ENCODE assay signal across 13 cellular contexts in the genomic region with DNA sequence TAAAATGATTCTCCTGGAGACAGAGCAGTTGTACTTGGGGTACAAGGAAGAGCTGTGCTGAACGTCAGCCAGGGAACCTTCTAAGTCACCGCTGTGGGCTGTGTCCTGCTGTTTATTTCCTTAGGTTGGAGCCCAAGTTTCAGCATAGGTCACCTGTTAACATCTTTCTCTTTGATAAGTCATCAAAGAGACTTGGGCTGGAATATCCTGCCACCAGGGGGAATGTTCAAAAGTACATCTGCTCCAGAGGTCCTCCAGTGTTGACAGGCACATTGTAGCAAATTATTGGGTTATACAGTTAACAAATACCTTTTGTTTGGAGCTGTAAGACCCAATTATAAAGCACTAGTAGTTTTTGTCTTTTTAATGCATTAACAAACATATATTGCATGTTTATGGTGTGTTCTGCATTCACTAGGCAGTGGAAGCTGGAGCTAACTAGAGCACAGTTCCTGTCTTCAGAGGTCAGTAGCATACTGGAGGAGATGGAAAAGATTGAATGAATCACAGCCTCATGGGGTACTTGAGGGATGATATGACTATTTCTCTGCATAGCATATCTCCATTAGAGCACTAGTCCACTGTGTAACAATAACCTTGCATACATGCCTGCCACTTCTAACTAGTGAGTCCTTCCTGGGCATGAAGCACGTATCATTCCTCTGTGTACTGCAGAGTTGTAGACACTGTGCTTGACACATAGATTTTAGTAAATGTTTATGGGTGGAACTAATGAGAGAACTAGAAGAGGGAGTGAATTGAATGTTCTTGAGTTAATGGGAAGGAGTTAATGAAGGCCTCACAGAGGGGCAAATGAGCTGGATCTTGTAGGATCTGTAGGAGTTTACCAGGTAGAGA.
DNase-seq lines count a peak whose midpoint lies in the region; ATAC-seq, FAIRE-seq and TF ChIP-seq lines count a peak whose summit lies in the region.
"Had no signal": no experiment of that assay in that cellular context is flagged by ENCODE, and none has a peak within 500 bp of the region (broad histone marks: within the 10 kb centered on the region; RNA-seq: fewer than 3 reads in every experiment).

No MANE protein-coding gene starts in this region.

- H3K36me3 ChIP-seq in BLaER1 treated with 17β-estradiol and CSF1 and Interleukin-3, amounts not matched to agents 10 nM and 100 nM, result 0 out of 22 replicates have a peak, but pooled peaks cover 0 to 4% (median 0%) of the 10 kb centered on the region in 11 experiments
- H3K36me3 ChIP-seq in Loucy (ENCODE audit: insufficient read depth, low read length), result no peaks in the 10 kb centered on the region
- no peaks in the 10 kb centered on the region for H3K36me3 ChIP-seq in bronchial epithelial cell (ENCODE audit: control insufficient read depth, insufficient read depth, low read length)
- H3K36me3 ChIP-seq in mucosa of descending colon (ENCODE audit: low read depth), result no peaks in the 10 kb centered on the region
- no peaks in the 10 kb centered on the region for H3K36me3 ChIP-seq in esophagus muscularis mucosa
- H3K36me3 ChIP-seq: heart left ventricle had no signal

- no peak overlapping the region for H3K4me3 ChIP-seq in BLaER1 treated with 17β-estradiol and CSF1 and Interleukin-3, amounts not matched to agents 10 nM and 100 nM
- H3K4me3 ChIP-seq in Loucy (ENCODE audit: low read length, poor library complexity, severe bottlenecking) (peak overlapping the region; percentile 24), bronchial epithelial cell (ENCODE audit: low read depth, low read length) (no peak overlapping the region), mucosa of descending colon (no peak overlapping the region), esophagus muscularis mucosa (no peak overlapping the region)
- H3K4me3 ChIP-seq: heart left ventricle, testis had no signal

- peaks cover 0 to 19% (median 0%) of the 10 kb centered on the region in 11 experiments; a peak in 10 of 22 replicates for H3K27me3 ChIP-seq in BLaER1 treated with 17β-estradiol and CSF1 and Interleukin-3, amounts not matched to agents 10 nM and 100 nM
- no peaks in the 10 kb centered on the region for H3K27me3 ChIP-seq in Loucy (ENCODE audit: insufficient read depth, low read length, poor library complexity, severe bottlenecking)
- H3K27me3 ChIP-seq in bronchial epithelial cell (ENCODE audit: control insufficient read depth, insufficient read depth, low read length), result no peaks in the 10 kb centered on the region
- no peaks in the 10 kb centered on the region for H3K27me3 ChIP-seq in esophagus muscularis mucosa
- H3K27me3 ChIP-seq: testis had no signal

- no peak for TF ChIP-seq EP300 in esophagus muscularis mucosa (IDR thresholded peaks at IDR 0.05)

- no peak for TF ChIP-seq POLR2A in esophagus muscularis mucosa (IDR thresholded peaks at IDR 0.05; ENCODE audit: low read depth)

- no peak overlapping the region for H2AFZ ChIP-seq in Loucy (ENCODE audit: low read length)

- peaks cover 16 to 97% (median 89%) of the 10 kb centered on the region in 10 experiments for H3K4me1 ChIP-seq in BLaER1 treated with 17β-estradiol and CSF1 and Interleukin-3, amounts not matched to agents 10 nM and 100 nM
- H3K4me1 ChIP-seq in Loucy (ENCODE audit: insufficient read depth, low read length, poor library complexity, severe bottlenecking) (peaks cover 26% of the 10 kb centered on the region), mucosa of descending colon (ENCODE audit: low read depth) (peaks cover 4% of the 10 kb centered on the region), esophagus muscularis mucosa (peaks cover 26 to 93% (median 69%) of the 10 kb centered on the region in 4 donors)

- peak overlapping the region in 1 of 11 experiments; percentile 3; a peak in 1 of 22 replicates for H3K27ac ChIP-seq in BLaER1 treated with 17β-estradiol and CSF1 and Interleukin-3, amounts not matched to agents 10 nM and 100 nM
- H3K27ac ChIP-seq in esophagus muscularis mucosa (replicated peaks in 1 of 4), result no peak overlapping the region
- H3K27ac ChIP-seq: heart left ventricle, testis had no signal

- no peak overlapping the region for H3K9ac ChIP-seq in BLaER1 treated with 17β-estradiol and CSF1 and Interleukin-3, amounts not matched to agents 10 nM and 100 nM
- no peak overlapping the region for H3K9ac ChIP-seq in Loucy (ENCODE audit: low read depth, low read length, poor library complexity, severe bottlenecking)

- H3K9me2 ChIP-seq in Loucy (replicated peaks; ENCODE audit: low read depth, low read length), result no peaks in the 10 kb centered on the region

- WGBS in esophagus muscularis mucosa, result 86% methylated on average over 3 of the region's 3 CpGs

- 0 out of 2 replicates have a peak, but pooled peaks have one; percentile 25 for TF ChIP-seq CTCF in Loucy (conservative IDR thresholded peaks at IDR 0.05; ENCODE audit: low read length)
- TF ChIP-seq CTCF in bronchial epithelial cell (IDR thresholded peaks at IDR 0.05; ENCODE audit: insufficient read depth, low read length, severe bottlenecking), result peak; percentile 16
- no peak for TF ChIP-seq CTCF in mucosa of descending colon (IDR thresholded peaks at IDR 0.05)
- TF ChIP-seq CTCF in esophagus muscularis mucosa (IDR thresholded peaks at IDR 0.05), result peak in 1 of 3 experiments; percentile 7

- no peaks in the 10 kb centered on the region for H3F3A ChIP-seq in Loucy (ENCODE audit: low read depth)

- no peak for FAIRE-seq in bronchial epithelial cell (lab: Jason Lieb, UNC)
- FAIRE-seq: TTC549 had no signal

- DNase-seq in bronchial epithelial cell (ENCODE audit: low read depth) (peak; percentile 44), mucosa of descending colon (no peak), inferior parietal cortex (ENCODE audit: extremely low spot score) (no peak), esophagus muscularis mucosa (ENCODE audit: extremely low spot score) (no peak), Right ventricle myocardium superior (no peak)
- DNase-seq: activated T-cell treated with anti-CD3 and anti-CD28 coated beads, Interleukin-2, amount 50 U/mL, for 4 hours; DMS153 had no signal

- H3K9me3 ChIP-seq in BLaER1 treated with 17β-estradiol and CSF1 and Interleukin-3, amounts not matched to agents 10 nM and 100 nM (replicated peaks in 1 of 11), result no peaks in the 10 kb centered on the region
- H3K9me3 ChIP-seq in Loucy (ENCODE audit: insufficient read depth, low read depth, low read length) (no peaks in the 10 kb centered on the region), mucosa of descending colon (no peaks in the 10 kb centered on the region), esophagus muscularis mucosa (no peaks in the 10 kb centered on the region)
- H3K9me3 ChIP-seq: heart left ventricle, testis had no signal

- H3K4me2 ChIP-seq in BLaER1 treated with 17β-estradiol and CSF1 and Interleukin-3, amounts not matched to agents 10 nM and 100 nM, result peak overlapping the region in 9 of 11 experiments; percentile 19 to 99 (median 63); a peak in 17 of 22 replicates
- peak overlapping the region; percentile 28 for H3K4me2 ChIP-seq in Loucy (ENCODE audit: low read depth, low read length, poor library complexity, severe bottlenecking)

- peaks cover 89% of the 10 kb centered on the region for H3K79me2 ChIP-seq in Loucy (ENCODE audit: insufficient read depth, low read length)

- H4K20me1 ChIP-seq in BLaER1 treated with 17β-estradiol and CSF1 and Interleukin-3, amounts not matched to agents 10 nM and 100 nM, result peaks cover 45 to 100% (median 93%) of the 10 kb centered on the region in 11 experiments
- H4K20me1 ChIP-seq in Loucy (ENCODE audit: insufficient read depth, low read length, poor library complexity, severe bottlenecking), result no peaks in the 10 kb centered on the region

- peak; percentile 8 for ATAC-seq in mucosa of descending colon
- ATAC-seq in GM21786 (IDR thresholded peaks at IDR 0.05; ENCODE audit: unreplicated experiment), result no peak
- no peak for ATAC-seq in Right ventricle myocardium superior (ENCODE audit: poor library complexity)
- ATAC-seq: activated T-cell treated with anti-CD3 and anti-CD28 coated beads, Interleukin-2, amount 50 U/mL, for 4 hours; heart left ventricle had no signal

- intact Hi-C loops in mucosa of descending colon (cut with DNase I, micrococcal nuclease) (loop anchor here (10.0 kb wide), 2 partner anchors 69 to 71 kb away; no protein-coding TSS in a partner anchor), esophagus muscularis mucosa (cut with DNase I) (loop anchor here (10.0 kb wide), 1 partner anchor 181 kb away; a partner anchor contains a TSS), Right ventricle myocardium superior (cut with DNase I) (loop anchor here (10.0 kb wide), 1 partner anchor 69 kb away; no protein-coding TSS in a partner anchor)
